Comparison of ENCODE assay signal across 8 cellular contexts in the genomic region with DNA sequence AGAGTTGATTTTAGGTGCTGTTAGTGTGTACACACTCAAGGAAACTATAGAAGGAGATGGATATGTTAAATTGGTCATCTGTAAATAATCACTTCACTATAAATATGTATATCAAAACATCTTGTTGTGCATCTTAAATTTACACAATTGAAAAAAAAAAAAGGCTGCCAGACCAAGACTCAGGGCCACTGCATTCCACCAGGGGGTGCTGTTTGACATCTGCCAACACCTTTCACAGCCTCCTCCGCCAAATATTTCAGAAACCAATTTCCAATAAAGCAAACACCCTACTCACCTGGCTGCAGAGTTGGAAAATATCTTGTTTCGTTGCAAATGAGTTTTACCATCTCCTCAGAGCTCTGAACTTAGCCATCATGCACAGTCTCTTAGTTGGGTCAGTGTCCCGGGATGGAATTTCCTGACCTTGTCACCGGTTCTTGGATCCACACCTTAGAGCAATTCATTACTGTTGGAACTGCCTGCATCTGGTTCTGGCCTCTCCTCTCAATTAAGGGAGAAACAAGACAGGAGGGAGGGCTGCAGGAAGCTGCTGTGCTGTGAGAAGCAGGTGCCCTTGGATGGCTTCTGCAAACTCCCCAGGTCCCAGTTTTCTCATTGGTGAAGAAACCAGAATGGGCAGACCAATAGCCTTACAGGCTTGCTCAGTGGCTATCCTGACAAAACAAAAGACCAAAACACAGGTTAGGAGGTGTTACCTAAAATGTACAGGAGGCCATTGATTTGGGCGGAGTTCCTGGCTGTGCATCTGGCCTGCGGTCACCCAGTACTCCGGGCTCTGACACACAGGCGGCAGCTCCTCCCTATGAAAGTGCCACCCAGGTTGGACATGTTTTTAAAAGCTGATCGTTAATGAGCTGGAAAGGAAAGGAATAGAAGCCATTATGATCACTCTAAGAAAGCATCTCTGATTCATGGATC.
A peak's percentile ranks its signal among the peaks of the same experiment; 100 is the strongest.
DNase-seq lines count a peak whose midpoint lies in the region; ATAC-seq and TF ChIP-seq lines count a peak whose summit lies in the region.

No MANE protein-coding gene starts in this region.

- TF ChIP-seq CTCF in GM06990 (IDR thresholded peaks at IDR 0.05; ENCODE audit: insufficient read depth, low read length, poor library complexity, severe bottlenecking) (peak; percentile 78), colonic mucosa (IDR thresholded peaks at IDR 0.05) (peak; percentile 74)

- H3K27me3 ChIP-seq in GM06990 (replicated peaks; ENCODE audit: control insufficient read depth, insufficient read depth, low read length) (no peaks in the 10 kb centered on the region), colonic mucosa (no peaks in the 10 kb centered on the region), mesendoderm (ENCODE audit: insufficient read depth, low read length, poor library complexity) (no peaks in the 10 kb centered on the region)

- no peak overlapping the region for H3K56ac ChIP-seq in mesendoderm (ENCODE audit: low read length)

- H2BK15ac ChIP-seq in mesendoderm (replicated peaks; ENCODE audit: low read depth): no peak overlapping the region

- H3K79me2 ChIP-seq in mesendoderm (ENCODE audit: control insufficient read depth, insufficient read depth, low read length): no peaks in the 10 kb centered on the region

- no peak for ATAC-seq in HG03457 (IDR thresholded peaks at IDR 0.05; ENCODE audit: unreplicated experiment)

- no peaks in the 10 kb centered on the region for H3K79me1 ChIP-seq in mesendoderm (ENCODE audit: low read length)

- H3K4me3 ChIP-seq in GM06990 (replicated peaks; ENCODE audit: low read depth, low read length) (no peak overlapping the region), colonic mucosa (no peak overlapping the region), mesendoderm (ENCODE audit: low read length) (no peak overlapping the region)

- no peak overlapping the region for H3K4ac ChIP-seq in mesendoderm (ENCODE audit: low read depth, low read length)

- no CpG with 5 or more reads among the region's 9 CpGs for WGBS in mesendoderm (ENCODE audit: extremely low coverage, insufficient coverage, low lambda C conversion rate)

- H3K4me1 ChIP-seq in colonic mucosa (no peaks in the 10 kb centered on the region), mesendoderm (ENCODE audit: control insufficient read depth, low read depth, low read length) (no peaks in the 10 kb centered on the region)

- no peak overlapping the region for H2AK5ac ChIP-seq in mesendoderm (ENCODE audit: low read length)

- no peak overlapping the region for H4K8ac ChIP-seq in mesendoderm (ENCODE audit: low read depth, low read length)

- DNase-seq in GM06990 (ENCODE audit: extremely low read depth, insufficient read length) (no peak), NCI-H1105 treated with DMSO at 0.1 percent for 48 hours (lab: John Stamatoyannopoulos, UW) (peak; percentile 72), colonic mucosa (peak; percentile 81), mesendoderm (peak; percentile 61), cerebellar nuclear complex (lab: John Stamatoyannopoulos, UW) (no peak)
- peak; percentile 12 for DNase-seq in activated CD4-positive, CD25-positive, alpha-beta regulatory T cell treated with anti-CD3 and anti-CD28 coated beads, Interleukin-2, amount 50 U/mL, for 16 hours (ENCODE audit: low read depth, low spot score)
- DNase-seq in stimulated activated CD8-positive, alpha-beta memory T cell treated with anti-CD3 and anti-CD28 coated beads, Interleukin-4, amount 100 ng/mL, for 4 hours (ENCODE audit: low read depth in 2 of 2, low spot score in 1 of 2): peak; percentile 20 to 30

- H3K9me3 ChIP-seq in colonic mucosa: no peaks in the 10 kb centered on the region

- H4K5ac ChIP-seq in mesendoderm (ENCODE audit: low read length): no peak overlapping the region

- H3K4me2 ChIP-seq in mesendoderm (ENCODE audit: low read length): no peak overlapping the region

- H3K36me3 ChIP-seq in GM06990 (ENCODE audit: control insufficient read depth, insufficient read depth, low read length) (no peaks in the 10 kb centered on the region), colonic mucosa (no peaks in the 10 kb centered on the region), mesendoderm (ENCODE audit: control insufficient read depth, insufficient read depth, low read length) (no peaks in the 10 kb centered on the region)

- H3K9ac ChIP-seq in colonic mucosa (ENCODE audit: low read depth in 2 of 2, low read length in 2 of 2) (no peak overlapping the region), mesendoderm (ENCODE audit: low read length) (no peak overlapping the region)

- H2BK5ac ChIP-seq in mesendoderm (ENCODE audit: low read length): no peak overlapping the region

- intact Hi-C loops in colonic mucosa (cut with DNase I): loop anchor here (2.0 kb wide), 1 partner anchor 166 kb away; no protein-coding TSS in a partner anchor

- H3K27ac ChIP-seq in colonic mucosa (no peak overlapping the region), mesendoderm (ENCODE audit: low read depth, low read length) (no peak overlapping the region)

- no peak overlapping the region for H2BK120ac ChIP-seq in mesendoderm (ENCODE audit: low read depth, low read length)

- H3K18ac ChIP-seq in mesendoderm (ENCODE audit: low read length): no peak overlapping the region

- H3K23ac ChIP-seq in mesendoderm (ENCODE audit: low read length): no peak overlapping the region

Comparison
In these comparisons a context has a peak if more than half of its experiments do, and no peak if none do; other contexts are left out.
1. DNase-seq: peak in NCI-H1105 treated with DMSO at 0.1 percent for 48 hours (single experiment), activated CD4-positive, CD25-positive, alpha-beta regulatory T cell treated with anti-CD3 and anti-CD28 coated beads, Interleukin-2, amount 50 U/mL, for 16 hours (single experiment), colonic mucosa (single experiment), mesendoderm (single experiment) and stimulated activated CD8-positive, alpha-beta memory T cell treated with anti-CD3 and anti-CD28 coated beads, Interleukin-4, amount 100 ng/mL, for 4 hours (2 of 2); none in GM06990 (single experiment) and cerebellar nuclear complex (0 of 2).